15 cellular contexts compared by ENCODE assay signal in the genomic region with DNA sequence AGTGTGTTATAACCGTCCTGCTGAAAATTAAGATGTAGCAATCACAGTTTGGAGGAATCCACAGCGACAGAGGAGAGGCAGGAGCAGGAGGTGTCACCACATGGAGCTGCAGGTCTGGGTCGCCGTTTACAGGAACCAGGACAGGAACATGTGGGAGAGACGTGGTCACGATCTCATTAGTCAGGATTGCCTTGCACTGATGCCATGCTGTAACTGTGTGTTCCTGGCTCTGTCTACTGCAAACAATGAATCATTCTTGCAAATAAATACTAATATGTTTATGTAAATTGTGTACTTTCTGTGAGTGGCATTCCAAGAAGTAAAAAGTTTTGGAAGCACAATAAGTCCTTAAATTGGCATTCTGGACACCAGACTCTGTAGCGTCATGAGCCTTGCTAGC.
A peak's percentile ranks its signal among the peaks of the same experiment; 100 is the strongest.
DNase-seq lines count a peak whose midpoint lies in the region; ATAC-seq, FAIRE-seq and TF ChIP-seq lines count a peak whose summit lies in the region.
"Had no signal": no experiment of that assay in that cellular context is flagged by ENCODE, and none has a peak within 500 bp of the region (broad histone marks: within the 10 kb centered on the region; RNA-seq: fewer than 3 reads in every experiment).

No MANE protein-coding gene starts in this region.

- H3K27ac Mint-ChIP-seq in activated naive CD4-positive, alpha-beta T cell treated with anti-CD3 and anti-CD28 coated beads, Interleukin-2, amount 50 U/mL, for 24 hours, result peak overlapping the region; percentile 43
- H3K27ac Mint-ChIP-seq in activated naive CD4-positive, alpha-beta T cell treated with anti-CD3 and anti-CD28 coated beads, Interleukin-2, amount 10 ng/mL, durations not matched to agents 7 days and 5 days, result no peak overlapping the region
- H3K27ac Mint-ChIP-seq in stimulated activated effector memory CD8-positive, alpha-beta T cell treated with anti-CD3 and anti-CD28 coated beads, Interleukin-12 subunit alpha, Interleukin-12 subunit beta, amount 100 ng/mL, for 72 hours, result peak overlapping the region; percentile 90

- intact Hi-C loops in Panc1 (cut with micrococcal nuclease; ENCODE audit: unreplicated experiment), result no loop called here

- FAIRE-seq in GM12892 (lab: Jason Lieb, UNC), result no peak
- FAIRE-seq: HTR-8/SVneo had no signal

- in situ Hi-C loops in Panc1 (cut with HindIII; ENCODE audit: low pct_unique_long_range_greater_than_20kb, low sequenced_read_pairs), result no loop called here

- no peaks in the 10 kb centered on the region for H3K36me3 ChIP-seq in Panc1 (ENCODE audit: control insufficient read depth, insufficient read depth, low read length)
- no peaks in the 10 kb centered on the region for H3K36me3 ChIP-seq in effector memory CD4-positive, alpha-beta T cell (ENCODE audit: control insufficient read depth, insufficient read depth, low read length)
- H3K36me3 ChIP-seq: ascending aorta had no signal

- peaks cover 2% of the 10 kb centered on the region for H3K36me3 Mint-ChIP-seq in activated naive CD4-positive, alpha-beta T cell treated with anti-CD3 and anti-CD28 coated beads, Interleukin-2, amount 50 U/mL, for 24 hours
- H3K36me3 Mint-ChIP-seq in activated naive CD4-positive, alpha-beta T cell treated with anti-CD3 and anti-CD28 coated beads, Interleukin-2, amount 10 ng/mL, durations not matched to agents 7 days and 5 days, result peaks cover 4% of the 10 kb centered on the region
- peaks cover 7% of the 10 kb centered on the region for H3K36me3 Mint-ChIP-seq in stimulated activated effector memory CD8-positive, alpha-beta T cell treated with anti-CD3 and anti-CD28 coated beads, Interleukin-12 subunit alpha, Interleukin-12 subunit beta, amount 100 ng/mL, for 72 hours

- H3K9me3 Mint-ChIP-seq in activated naive CD4-positive, alpha-beta T cell treated with anti-CD3 and anti-CD28 coated beads, Interleukin-2, amount 50 U/mL, for 24 hours, result no peaks in the 10 kb centered on the region
- no peaks in the 10 kb centered on the region for H3K9me3 Mint-ChIP-seq in activated naive CD4-positive, alpha-beta T cell treated with anti-CD3 and anti-CD28 coated beads, Interleukin-2, amount 10 ng/mL, durations not matched to agents 7 days and 5 days
- no peaks in the 10 kb centered on the region for H3K9me3 Mint-ChIP-seq in stimulated activated effector memory CD8-positive, alpha-beta T cell treated with anti-CD3 and anti-CD28 coated beads, Interleukin-12 subunit alpha, Interleukin-12 subunit beta, amount 100 ng/mL, for 72 hours

- peaks cover 69% of the 10 kb centered on the region for H3K4me1 Mint-ChIP-seq in activated naive CD4-positive, alpha-beta T cell treated with anti-CD3 and anti-CD28 coated beads, Interleukin-2, amount 50 U/mL, for 24 hours
- H3K4me1 Mint-ChIP-seq in activated naive CD4-positive, alpha-beta T cell treated with anti-CD3 and anti-CD28 coated beads, Interleukin-2, amount 10 ng/mL, durations not matched to agents 7 days and 5 days, result peaks cover 69% of the 10 kb centered on the region
- H3K4me1 Mint-ChIP-seq in stimulated activated effector memory CD8-positive, alpha-beta T cell treated with anti-CD3 and anti-CD28 coated beads, Interleukin-12 subunit alpha, Interleukin-12 subunit beta, amount 100 ng/mL, for 72 hours, result peaks cover 70% of the 10 kb centered on the region

- no peaks in the 10 kb centered on the region for H3K27me3 Mint-ChIP-seq in activated naive CD4-positive, alpha-beta T cell treated with anti-CD3 and anti-CD28 coated beads, Interleukin-2, amount 50 U/mL, for 24 hours
- H3K27me3 Mint-ChIP-seq in activated naive CD4-positive, alpha-beta T cell treated with anti-CD3 and anti-CD28 coated beads, Interleukin-2, amount 10 ng/mL, durations not matched to agents 7 days and 5 days, result no peaks in the 10 kb centered on the region

- DNase-seq in activated naive CD4-positive, alpha-beta T cell treated with anti-CD3 and anti-CD28 coated beads, Interleukin-2, amount 10 ng/mL, durations not matched to agents 7 days and 5 days, result no peak
- DNase-seq in Panc1 (ENCODE audit: low read depth, low spot score) (peak; percentile 54), fibroblast of mammary gland (ENCODE audit: low read depth) (peak; percentile 30), cerebellar nuclear complex (lab: John Stamatoyannopoulos, UW) (no peak), GM12892 (ENCODE audit: insufficient read length) (no peak)
- no peak for DNase-seq in stimulated activated effector memory CD8-positive, alpha-beta T cell treated with anti-CD3 and anti-CD28 coated beads, Interleukin-12 subunit alpha, Interleukin-12 subunit beta, amount 100 ng/mL, for 72 hours (ENCODE audit: low spot score in 2 of 2)
- no peak for DNase-seq in effector memory CD4-positive, alpha-beta T cell
- DNase-seq: NCI-H774; RPMI8226; stimulated activated CD4-positive, alpha-beta T cell treated with anti-CD3 and anti-CD28 coated beads, Interleukin-2, amount 100 ng/mL, for 24 hours; stimulated activated CD8-positive, alpha-beta memory T cell treated with anti-CD3 and anti-CD28 coated beads, Interleukin-4, amount 100 ng/mL, for 48 hours; tibial artery had no signal

- TF ChIP-seq CTCF in Panc1 (IDR thresholded peaks at IDR 0.05) (no peak), fibroblast of mammary gland (conservative IDR thresholded peaks at IDR 0.05; ENCODE audit: control insufficient read depth, insufficient read depth, low read depth, low read length) (no peak)

- no peak overlapping the region for H3K4me3 Mint-ChIP-seq in activated naive CD4-positive, alpha-beta T cell treated with anti-CD3 and anti-CD28 coated beads, Interleukin-2, amount 50 U/mL, for 24 hours
- H3K4me3 Mint-ChIP-seq in activated naive CD4-positive, alpha-beta T cell treated with anti-CD3 and anti-CD28 coated beads, Interleukin-2, amount 10 ng/mL, durations not matched to agents 7 days and 5 days, result no peak overlapping the region
- H3K4me3 Mint-ChIP-seq in stimulated activated effector memory CD8-positive, alpha-beta T cell treated with anti-CD3 and anti-CD28 coated beads, Interleukin-12 subunit alpha, Interleukin-12 subunit beta, amount 100 ng/mL, for 72 hours, result peak overlapping the region; percentile 57

- no peaks in the 10 kb centered on the region for H3K4me1 ChIP-seq in Panc1 (ENCODE audit: control insufficient read depth, insufficient read depth, low read length)
- H3K4me1 ChIP-seq in effector memory CD4-positive, alpha-beta T cell (ENCODE audit: control insufficient read depth, insufficient read depth, low read length, poor library complexity, severe bottlenecking), result peaks cover 7% of the 10 kb centered on the region
- H3K4me1 ChIP-seq: ascending aorta, tibial artery had no signal

- CTCF ChIA-PET in activated naive CD4-positive, alpha-beta T cell treated with anti-CD3 and anti-CD28 coated beads, Interleukin-2, amount 10 ng/mL, durations not matched to agents 7 days and 5 days (lab: Charles Lee), result no interaction called here
- CTCF ChIA-PET in Panc1 (lab: Charles Lee), result no interaction called here

- POLR2A ChIA-PET in Panc1 (lab: Charles Lee), result no interaction called here

- no peak for TF ChIP-seq POLR2A in GM12892 (IDR thresholded peaks at IDR 0.05; ENCODE audit: low read depth, low read length)

- no peaks in the 10 kb centered on the region for H3K9me3 ChIP-seq in Panc1 (ENCODE audit: control insufficient read depth, insufficient read depth, low read depth, low read length)
- no peaks in the 10 kb centered on the region for H3K9me3 ChIP-seq in effector memory CD4-positive, alpha-beta T cell (ENCODE audit: control insufficient read depth, low read length)
- H3K9me3 ChIP-seq: ascending aorta, tibial artery had no signal

- ATAC-seq in Panc1, result no peak
- ATAC-seq in stimulated activated effector memory CD8-positive, alpha-beta T cell treated with anti-CD3 and anti-CD28 coated beads, Interleukin-12 subunit alpha, Interleukin-12 subunit beta, amount 100 ng/mL, for 72 hours, result no peak

- H3K4me3 ChIP-seq in Panc1 (ENCODE audit: low read depth in 2 of 2, low read length in 2 of 2) (no peak overlapping the region), fibroblast of mammary gland (ENCODE audit: control insufficient read depth, low read depth, low read length) (no peak overlapping the region)
- no peak overlapping the region for H3K4me3 ChIP-seq in effector memory CD4-positive, alpha-beta T cell (ENCODE audit: insufficient read depth, low read depth, low read length, poor library complexity, severe bottlenecking)
- H3K4me3 ChIP-seq: ascending aorta, tibial artery had no signal

- no peaks in the 10 kb centered on the region; the same call in 1 of the 2 replicates for H3K27me3 ChIP-seq in Panc1 (ENCODE audit: control insufficient read depth, insufficient read depth, low read length)
- no peaks in the 10 kb centered on the region for H3K27me3 ChIP-seq in effector memory CD4-positive, alpha-beta T cell (replicated peaks; ENCODE audit: control insufficient read depth, insufficient read depth, low read length, poor library complexity, severe bottlenecking)
- H3K27me3 ChIP-seq: ascending aorta, tibial artery had no signal

- H3K27ac ChIP-seq in Panc1 (ENCODE audit: low read length), result no peak overlapping the region
- H3K27ac ChIP-seq in effector memory CD4-positive, alpha-beta T cell (ENCODE audit: insufficient read depth, low read length, poor library complexity, severe bottlenecking), result no peak overlapping the region
- H3K27ac ChIP-seq: ascending aorta, tibial artery had no signal

- BruUV-seq in Panc1 (replicated peaks; lab: Mats Ljungman, UMichigan), result no TSS peak

Comparison
In these comparisons a context has a peak if more than half of its experiments do, and no peak if none do; other contexts are left out.
1. DNase-seq: peak in Panc1 (single experiment) and fibroblast of mammary gland (single experiment); none in activated naive CD4-positive, alpha-beta T cell treated with anti-CD3 and anti-CD28 coated beads, Interleukin-2, amount 10 ng/mL, durations not matched to agents 7 days and 5 days (single experiment), stimulated activated effector memory CD8-positive, alpha-beta T cell treated with anti-CD3 and anti-CD28 coated beads, Interleukin-12 subunit alpha, Interleukin-12 subunit beta, amount 100 ng/mL, for 72 hours (0 of 2), effector memory CD4-positive, alpha-beta T cell (0 of 3), cerebellar nuclear complex (0 of 2) and GM12892 (single experiment).